ENCODE assay signal across 16 cellular contexts in genomic region chr15:46344115-46344749, GRCh38.
DNase-seq lines count a peak whose midpoint lies in the region; TF ChIP-seq lines count a peak whose summit lies in the region.
"Had no signal": no experiment of that assay in that cellular context is flagged by ENCODE, and none has a peak within 500 bp of the region (broad histone marks: within the 10 kb centered on the region; RNA-seq: fewer than 3 reads in every experiment).

No MANE protein-coding gene starts in this region.

- H3K4me1 Mint-ChIP-seq in endodermal cell, result peaks cover 8% of the 10 kb centered on the region
- H3K4me1 Mint-ChIP-seq in nephron, result peaks cover 13% of the 10 kb centered on the region
- H3K4me1 Mint-ChIP-seq in CD8-positive, alpha-beta memory T cell, result no peaks in the 10 kb centered on the region
- H3K4me1 Mint-ChIP-seq in HFFc6 (ENCODE audit: low read depth), result no peaks in the 10 kb centered on the region

- no peaks in the 10 kb centered on the region for H3K4me1 ChIP-seq in endodermal cell (ENCODE audit: control insufficient read depth, insufficient read depth, low read length)
- no peaks in the 10 kb centered on the region for H3K4me1 ChIP-seq in CD8-positive, alpha-beta memory T cell (ENCODE audit: insufficient read depth, low read length)
- H3K4me1 ChIP-seq: stomach, upper lobe of right lung had no signal

- no peak for TF ChIP-seq CTCF in endodermal cell (conservative IDR thresholded peaks at IDR 0.05)
- TF ChIP-seq CTCF in nephron (IDR thresholded peaks at IDR 0.05; ENCODE audit: unreplicated experiment in 3 of 3), result no peak
- TF ChIP-seq CTCF in HFFc6 (IDR thresholded peaks at IDR 0.05), result no peak

- H3K36me3 Mint-ChIP-seq in endodermal cell (ENCODE audit: low read depth) (no peaks in the 10 kb centered on the region), nephron (ENCODE audit: low read depth) (no peaks in the 10 kb centered on the region), HFFc6 (ENCODE audit: low read depth) (no peaks in the 10 kb centered on the region)
- H3K36me3 Mint-ChIP-seq in CD8-positive, alpha-beta memory T cell, result no peaks in the 10 kb centered on the region
- H3K36me3 Mint-ChIP-seq: CD8-positive, alpha-beta T cell had no signal

- WGBS in endodermal cell (ENCODE audit: insufficient coverage in 1 of 2, insufficient read length in 1 of 2), 2 experiments, result 60 to 65% methylated on average over 1 to 2 of the region's 2 CpGs

- H3K9me3 ChIP-seq in endodermal cell (ENCODE audit: control insufficient read depth, low read length), result no peaks in the 10 kb centered on the region
- H3K9me3 ChIP-seq in CD8-positive, alpha-beta memory T cell (ENCODE audit: low read length), result no peaks in the 10 kb centered on the region
- H3K9me3 ChIP-seq: stomach, upper lobe of right lung had no signal

- POLR2A ChIA-PET in CD8-positive, alpha-beta memory T cell (lab: Charles Lee), result no interaction called here

- H3K9ac ChIP-seq in endodermal cell (ENCODE audit: extremely low read depth, low read length, poor library complexity, severe bottlenecking), result no peak overlapping the region

- H3K27me3 ChIP-seq in endodermal cell (ENCODE audit: control insufficient read depth, insufficient read depth, low read length, poor library complexity, severe bottlenecking), result no peaks in the 10 kb centered on the region
- no peaks in the 10 kb centered on the region for H3K27me3 ChIP-seq in CD8-positive, alpha-beta memory T cell (ENCODE audit: insufficient read depth, low read length, poor library complexity, severe bottlenecking)
- H3K27me3 ChIP-seq: stomach, upper lobe of right lung had no signal

- peak overlapping the region; percentile 81 for H3K27ac ChIP-seq in endodermal cell (ENCODE audit: low read depth, low read length)
- no peak overlapping the region for H3K27ac ChIP-seq in CD8-positive, alpha-beta memory T cell (ENCODE audit: low read depth, low read length)
- H3K27ac ChIP-seq: stomach, upper lobe of right lung had no signal

- no peaks in the 10 kb centered on the region for H3K36me3 ChIP-seq in endodermal cell (ENCODE audit: control insufficient read depth, insufficient read depth, low read length)
- no peaks in the 10 kb centered on the region for H3K36me3 ChIP-seq in CD8-positive, alpha-beta memory T cell (ENCODE audit: insufficient read depth, low read length)
- H3K36me3 ChIP-seq: stomach, upper lobe of right lung had no signal

- H3K4me3 Mint-ChIP-seq in endodermal cell (no peak overlapping the region), nephron (no peak overlapping the region), HFFc6 (no peak overlapping the region)
- H3K4me3 Mint-ChIP-seq in CD8-positive, alpha-beta memory T cell, result no peak overlapping the region
- H3K4me3 Mint-ChIP-seq: CD8-positive, alpha-beta T cell had no signal

- no peak overlapping the region for H3K27ac Mint-ChIP-seq in endodermal cell
- peak overlapping the region; percentile 86 to 93 (median 89) for H3K27ac Mint-ChIP-seq in nephron
- H3K27ac Mint-ChIP-seq in CD8-positive, alpha-beta memory T cell, result no peak overlapping the region
- no peak overlapping the region for H3K27ac Mint-ChIP-seq in HFFc6
- H3K27ac Mint-ChIP-seq: CD8-positive, alpha-beta T cell had no signal

- CTCF ChIA-PET in CD8-positive, alpha-beta memory T cell (lab: Charles Lee), result no interaction called here

- H3K9me3 Mint-ChIP-seq in endodermal cell (no peaks in the 10 kb centered on the region), nephron (no peaks in the 10 kb centered on the region), HFFc6 (no peaks in the 10 kb centered on the region)
- H3K9me3 Mint-ChIP-seq in CD8-positive, alpha-beta memory T cell, result peaks cover 0 to 6% (median 4%) of the 10 kb centered on the region in 5 donors

- no peak overlapping the region for H3K4me3 ChIP-seq in endodermal cell (ENCODE audit: low read length)
- H3K4me3 ChIP-seq in CD8-positive, alpha-beta memory T cell (ENCODE audit: low read length), result no peak overlapping the region
- H3K4me3 ChIP-seq: stomach, upper lobe of right lung had no signal

- DNase-seq in DMS 273 treated with DMSO at 0.1 percent for 48 hours (lab: John Stamatoyannopoulos, UW), result peak; percentile 3
- DNase-seq in NCI-H1105 treated with DMSO at 0.1 percent for 48 hours (lab: John Stamatoyannopoulos, UW), result peak; percentile 48
- DNase-seq in endodermal cell, result no peak
- no peak for DNase-seq in CD8-positive, alpha-beta memory T cell
- DNase-seq in activated CD8-positive, alpha-beta memory T cell treated with anti-CD3 and anti-CD28 coated beads, Interleukin-2, amount 50 U/mL, for 4 hours, result no peak
- no peak for DNase-seq in HFFc6
- DNase-seq: activated CD4-positive, alpha-beta T cell treated with anti-CD3 and anti-CD28 coated beads, Interleukin-2, amount 50 U/mL, for 48 hours; activated naive CD4-positive, alpha-beta T cell treated with Interleukin-2 at 50 U/mL for 16 hours; aorta; CD8-positive, alpha-beta T cell; EL; hippocampal formation; stimulated activated CD4-positive, alpha-beta T cell treated with anti-CD3 and anti-CD28 coated beads, Interleukin-2, amount 100 ng/mL, for 24 hours; stomach; upper lobe of right lung had no signal

- H3K27me3 Mint-ChIP-seq in endodermal cell (ENCODE audit: insufficient read depth) (no peaks in the 10 kb centered on the region), nephron (ENCODE audit: low read depth) (no peaks in the 10 kb centered on the region), HFFc6 (ENCODE audit: insufficient read depth) (peaks cover 2% of the 10 kb centered on the region; the same call in 1 of the 2 replicates)
- no peaks in the 10 kb centered on the region for H3K27me3 Mint-ChIP-seq in CD8-positive, alpha-beta memory T cell

Comparison
In these comparisons a context has a peak if more than half of its experiments do, and no peak if none do; other contexts are left out.
1. DNase-seq: peak in DMS 273 treated with DMSO at 0.1 percent for 48 hours (single experiment) and NCI-H1105 treated with DMSO at 0.1 percent for 48 hours (single experiment); none in endodermal cell (single experiment), CD8-positive, alpha-beta memory T cell (0 of 5), activated CD8-positive, alpha-beta memory T cell treated with anti-CD3 and anti-CD28 coated beads, Interleukin-2, amount 50 U/mL, for 4 hours (single experiment) and HFFc6 (single experiment).
2. H3K27ac Mint-ChIP-seq: peak in nephron (3 of 3); none in endodermal cell (single experiment), CD8-positive, alpha-beta memory T cell (0 of 8) and HFFc6 (single experiment).